ENCODE assay signal across 23 cellular contexts in genomic region chr6:160336200-160336599, GRCh38. TPM values are rescaled to one million over a fixed set of nuclear protein-coding genes. Genes with fewer than 3 reads are reported as not detected.
"Had no signal": no experiment of that assay in that cellular context is flagged by ENCODE, and none has a peak within 500 bp of the region (broad histone marks: within the 10 kb centered on the region; RNA-seq: fewer than 3 reads in every experiment).

No MANE protein-coding gene starts in this region.

- DNase-seq: colonic mucosa; cortex of kidney; effector memory CD4-positive, alpha-beta T cell; esophagus squamous epithelium; foreskin fibroblast; foreskin melanocyte; heart left ventricle; hypothalamus; immature natural killer cell; left cardiac atrium; left lung; left ventricle myocardium superior; lower lobe of right lung; mesenchymal stem cell; midbrain; naive thymus-derived CD4-positive, alpha-beta T cell had no signal

- ATAC-seq: gastroesophageal sphincter; heart left ventricle; left cardiac atrium; left lung; left ventricle myocardium superior; lower lobe of right lung; naive thymus-derived CD4-positive, alpha-beta T cell had no signal

- H3K9me3 Mint-ChIP-seq: dendritic cell treated with granulocyte-macrophage colony-stimulating factor and Interleukin-4, amounts not matched to agents 40 ng/mL and 50 ng/mL, for 4 days had no signal

- H3K4me1 Mint-ChIP-seq: immature natural killer cell had no signal

- H3K27me3 ChIP-seq: colonic mucosa, gastroesophageal sphincter, hepatocyte, left lung had no signal

- H3K27ac Mint-ChIP-seq: dendritic cell treated with granulocyte-macrophage colony-stimulating factor and Interleukin-4, amounts not matched to agents 40 ng/mL and 50 ng/mL, for 4 days; immature natural killer cell; naive thymus-derived CD4-positive, alpha-beta T cell had no signal

- H3K36me3 ChIP-seq: colonic mucosa, esophagus squamous epithelium, gastroesophageal sphincter, heart left ventricle, left lung, lower lobe of right lung had no signal

- H3K4me3 ChIP-seq: colonic mucosa, esophagus squamous epithelium, gastroesophageal sphincter, heart left ventricle, hepatocyte, left lung, lower lobe of right lung had no signal

- H3K4me2 ChIP-seq: hepatocyte had no signal

- H3K27ac ChIP-seq: colonic mucosa, esophagus squamous epithelium, gastroesophageal sphincter, heart left ventricle, hepatocyte, left lung, lower lobe of right lung had no signal

- H3K4me1 ChIP-seq: colonic mucosa, esophagus squamous epithelium, gastroesophageal sphincter, heart left ventricle, left lung, lower lobe of right lung had no signal

- H3K79me2 ChIP-seq: hepatocyte had no signal

- H3K9me3 ChIP-seq: colonic mucosa, esophagus squamous epithelium, gastroesophageal sphincter, heart left ventricle, left lung, lower lobe of right lung had no signal

- H3K36me3 Mint-ChIP-seq: naive thymus-derived CD4-positive, alpha-beta T cell had no signal

- H3K4me3 Mint-ChIP-seq: dendritic cell treated with granulocyte-macrophage colony-stimulating factor and Interleukin-4, amounts not matched to agents 40 ng/mL and 50 ng/mL, for 4 days; immature natural killer cell; naive thymus-derived CD4-positive, alpha-beta T cell had no signal

RNA-seq across cellular contexts. Expression of gene SLC22A3, which starts 12.0 kb away (rescaled TPM):
- total RNA-seq: dermis microvascular lymphatic vessel endothelial cell; endothelial cell of umbilical vein; lung microvascular endothelial cell; mononuclear cell; naive thymus-derived CD4-positive, alpha-beta T cell had no signal
- polyA plus RNA-seq: endothelial cell of umbilical vein; naive thymus-derived CD4-positive, alpha-beta T cell had no signal
